ENCODE assay signal across 25 cellular contexts in genomic region chr6:306641-307061, GRCh38. TPM values are rescaled to one million over a fixed set of nuclear protein-coding genes. Genes with fewer than 3 reads are reported as not detected.
DNase-seq lines count a peak whose midpoint lies in the region; ATAC-seq, FAIRE-seq and TF ChIP-seq lines count a peak whose summit lies in the region.
"Had no signal": no experiment of that assay in that cellular context is flagged by ENCODE, and none has a peak within 500 bp of the region (broad histone marks: within the 10 kb centered on the region; RNA-seq: fewer than 3 reads in every experiment).

No MANE protein-coding gene starts in this region.

- no peak overlapping the region for H3K4me3 ChIP-seq in K562
- no peak overlapping the region for H3K4me3 ChIP-seq in small intestine (ENCODE audit: low read depth in 1 of 2, low read length in 2 of 2)

- POLR2A ChIA-PET in K562 (lab: Yijun Ruan, JAX): interaction anchor here (0.6 to 1.7 kb wide), 4 partner anchors 9 to 89 kb away, joined by 3 to 5 read pairs (median 4); no protein-coding TSS in a partner anchor

- 26% methylated on average over 8 of the region's 8 CpGs for WGBS in K562 (ENCODE audit: insufficient coverage, low coverage, missing lambda C conversion rate)
- 50 to 77% (median 60%) methylated on average over 8 of the region's 8 CpGs for WGBS in small intestine, 3 donors

- H3K36me3 Mint-ChIP-seq in progenitor cell of endocrine pancreas (ENCODE audit: insufficient read depth): peaks cover 4% of the 10 kb centered on the region

- H3K4me1 ChIP-seq in K562 (replicated peaks in 1 of 2; ENCODE audit: control insufficient read depth in 2 of 2, insufficient read depth in 2 of 2, low read length in 2 of 2) (peaks cover 6 to 9% of the 10 kb centered on the region in 2 experiments; a peak in 4 of 5 replicates), small intestine (ENCODE audit: control insufficient read depth in 2 of 2, insufficient read depth in 1 of 2, low read depth in 1 of 2, low read length in 1 of 2) (peaks cover 0 to 5% of the 10 kb centered on the region in 2 donors)

- no peaks in the 10 kb centered on the region for H3K36me3 ChIP-seq in K562 (ENCODE audit: control insufficient read depth, insufficient read depth, low read length)
- no peaks in the 10 kb centered on the region for H3K36me3 ChIP-seq in small intestine (ENCODE audit: control insufficient read depth in 2 of 2, insufficient read depth in 2 of 2, low read length in 2 of 2)
- H3K36me3 ChIP-seq: brain microvascular endothelial cell had no signal

- intact Hi-C loops in K562 (cut with micrococcal nuclease): no loop called here

- DNase-seq in K562 (ENCODE audit: extremely low read depth in 1 of 4, low spot score in 3 of 4): peak in 1 of 4 experiments; percentile 18
- DNase-seq in islet precursor cell: peak; percentile 47
- peak; percentile 91 for DNase-seq in small intestine
- DNase-seq in RKO (ENCODE audit: low spot score): no peak
- DNase-seq in progenitor cell of endocrine pancreas (ENCODE audit: low spot score, unreplicated experiment): no peak
- DNase-seq: activated B cell treated with CpG ODN at 0.5 μM for 24 hours; activated CD4-positive, alpha-beta T cell treated with anti-CD3 and anti-CD28 coated beads, Interleukin-2, amount 50 U/mL, for 1 hour; activated naive CD4-positive, alpha-beta T cell treated with Interleukin-2 at 50 U/mL for 16 hours; activated T-cell treated with anti-CD3 and anti-CD28 coated beads, Interleukin-2, amount 50 U/mL, for 72 hours; brain microvascular endothelial cell; DMS53; IMR-90; kidney glomerular epithelial cell; NCI-H1092; NCI-H187; NCI-H2171 treated with DMSO at 0.1 percent for 48 hours; NCI-H510A treated with DMSO at 0.1 percent for 48 hours; T-cell had no signal

- TF ChIP-seq EP300 in K562 (IDR thresholded peaks at IDR 0.05; ENCODE audit: low read length): no peak

- peaks cover 3% of the 10 kb centered on the region; the same call in 1 of the 2 replicates for H4K20me1 ChIP-seq in K562 (replicated peaks; ENCODE audit: control insufficient read depth, insufficient read depth, low read length)

- H3K9me1 ChIP-seq in K562 (ENCODE audit: control insufficient read depth, insufficient read depth, low read length): no peaks in the 10 kb centered on the region

- no peaks in the 10 kb centered on the region for H3K27me3 Mint-ChIP-seq in progenitor cell of endocrine pancreas
- H3K27me3 Mint-ChIP-seq: activated B cell treated with CpG ODN at 0.5 μM for 24 hours, B cell, T-cell, type B pancreatic cell had no signal

- H2AFZ ChIP-seq in K562 (ENCODE audit: low read depth, low read length): no peak overlapping the region

- no peak overlapping the region for H3K9ac ChIP-seq in K562 (ENCODE audit: insufficient read depth in 1 of 2, low read depth in 2 of 2, low read length in 2 of 2)

- H3K9me3 Mint-ChIP-seq in progenitor cell of endocrine pancreas (ENCODE audit: low read depth): peaks cover 12% of the 10 kb centered on the region
- H3K9me3 Mint-ChIP-seq: activated T-cell treated with anti-CD3 and anti-CD28 coated beads, Interleukin-2, amount 50 U/mL, for 72 hours; T-cell; type B pancreatic cell had no signal

- H3K9me3 ChIP-seq in K562 (replicated peaks; ENCODE audit: control insufficient read depth, insufficient read depth, low read depth, low read length) (no peaks in the 10 kb centered on the region), small intestine (ENCODE audit: control insufficient read depth, low read depth) (no peaks in the 10 kb centered on the region)

- no peak overlapping the region for H3K4me2 ChIP-seq in K562 (ENCODE audit: insufficient read depth, low read length)

- TF ChIP-seq CTCF in K562 (IDR thresholded peaks at IDR 0.05 in 2 of 3, conservative IDR thresholded peaks at IDR 0.05 in 1 of 3; ENCODE audit: insufficient read depth in 2 of 3, low read depth in 1 of 3, low read length in 3 of 3) (no peak), progenitor cell of endocrine pancreas (IDR thresholded peaks at IDR 0.05; ENCODE audit: unreplicated experiment) (no peak)

- H3K4me1 Mint-ChIP-seq in progenitor cell of endocrine pancreas (ENCODE audit: low read depth): no peaks in the 10 kb centered on the region

- peaks cover 0 to 29% of the 10 kb centered on the region in 2 experiments; a peak in 3 of 5 replicates for H3K27me3 ChIP-seq in K562 (ENCODE audit: control insufficient read depth in 2 of 2, insufficient read depth in 2 of 2, low read length in 2 of 2)
- no peaks in the 10 kb centered on the region for H3K27me3 ChIP-seq in small intestine (ENCODE audit: control insufficient read depth in 2 of 2, insufficient read depth in 2 of 2, low read length in 2 of 2)
- H3K27me3 ChIP-seq: brain microvascular endothelial cell had no signal

- H3K4me3 Mint-ChIP-seq in progenitor cell of endocrine pancreas (ENCODE audit: low read depth): no peak overlapping the region
- H3K4me3 Mint-ChIP-seq: activated B cell treated with CpG ODN at 0.5 μM for 24 hours; activated T-cell treated with anti-CD3 and anti-CD28 coated beads, Interleukin-2, amount 50 U/mL, for 72 hours; B cell; T-cell; type B pancreatic cell had no signal

- FAIRE-seq in K562 (lab: Jason Lieb, UNC): no peak
- no peak for FAIRE-seq in small intestine (lab: Jason Lieb, UNC)
- FAIRE-seq: G401.6, H54 had no signal

- in situ Hi-C loops in GM18951 (cut with MboI; ENCODE audit: low sequenced_read_pairs, unreplicated experiment) (no loop called here), K562 (cut with MboI) (no loop called here)

- TF ChIP-seq POLR2A in GM18951 (IDR thresholded peaks at IDR 0.05; ENCODE audit: extremely low read depth, insufficient read depth, insufficient read length): peak; percentile 28
- TF ChIP-seq POLR2A in K562 (conservative IDR thresholded peaks at IDR 0.05): no peak

- no peak overlapping the region for H3K27ac Mint-ChIP-seq in progenitor cell of endocrine pancreas
- H3K27ac Mint-ChIP-seq: activated B cell treated with CpG ODN at 0.5 μM for 24 hours; activated T-cell treated with anti-CD3 and anti-CD28 coated beads, Interleukin-2, amount 50 U/mL, for 72 hours; B cell; T-cell; type B pancreatic cell had no signal

- no TSS peak for BruUV-seq in K562 (replicated peaks; lab: Mats Ljungman, UMichigan)

- H3K27ac ChIP-seq in K562 (ENCODE audit: extremely low read depth, low read depth, low read length) (no peak overlapping the region), small intestine (ENCODE audit: low read depth in 1 of 2, low read length in 1 of 2) (peak overlapping the region in 1 of 2 donors; percentile 65)
- H3K27ac ChIP-seq: brain microvascular endothelial cell had no signal

- ATAC-seq in K562: 0 out of 3 replicates have a peak, but pooled peaks have one; percentile 13
- ATAC-seq in HG03135 (IDR thresholded peaks at IDR 0.05; ENCODE audit: unreplicated experiment): no peak
- no peak for ATAC-seq in GM19463 (IDR thresholded peaks at IDR 0.05; ENCODE audit: unreplicated experiment)
- ATAC-seq: activated T-cell treated with anti-CD3 and anti-CD28 coated beads, Interleukin-2, amount 50 U/mL, for 72 hours; T-cell had no signal

- CTCF ChIA-PET in K562 (lab: Yijun Ruan, JAX; ENCODE audit: low intra/inter-chr PET ratio): no interaction called here

- TF ChIP-seq RAD21 in K562 (CRISPR knock-in tag; conservative IDR thresholded peaks at IDR 0.05 in 1 of 2, IDR thresholded peaks at IDR 0.05 in 1 of 2): no peak

- no peaks in the 10 kb centered on the region for H3K79me2 ChIP-seq in K562 (ENCODE audit: control insufficient read depth, insufficient read depth, low read length)

TF ChIP-seq in K562, 482 proteins besides CTCF, POLR2A, EP300 and RAD21 (continues in another document):
- TF ChIP-seq IRF2 (CRISPR knock-in tag; IDR thresholded peaks at IDR 0.05) (no peak), TRIM24 (IDR thresholded peaks at IDR 0.05) (0 out of 4 replicates have a peak, but pooled peaks of 1 of the 2 experiments have one; percentile 16), TBL1XR1 (IDR thresholded peaks at IDR 0.05; ENCODE audit: low read length in 2 of 2) (no peak), TCF7L2 (IDR thresholded peaks at IDR 0.05; ENCODE audit: low read depth, low read length) (no peak), NCOR1 (IDR thresholded peaks at IDR 0.05) (0 out of 2 replicates have a peak, but pooled peaks have one; percentile 12), TAL1 (IDR thresholded peaks at IDR 0.05) (peak; percentile 37; the same call in 1 of the 2 replicates), ZNF57 (CRISPR knock-in tag; IDR thresholded peaks at IDR 0.05) (no peak), KLF16 (IDR thresholded peaks at IDR 0.05) (0 out of 2 replicates have a peak, but pooled peaks have one; percentile 10), MAX (CRISPR knock-in tag; IDR thresholded peaks at IDR 0.05) (peak; percentile 34; the same call in 1 of the 2 replicates), ARID1B (IDR thresholded peaks at IDR 0.05) (peak; percentile 36), TCF3 (CRISPR knock-in tag; IDR thresholded peaks at IDR 0.05) (0 out of 2 replicates have a peak, but pooled peaks have one; percentile 40), SAFB2 (IDR thresholded peaks at IDR 0.05; ENCODE audit: borderline replicate concordance, low read depth, low read length, severe bottlenecking) (no peak), CBFA2T3 (IDR thresholded peaks at IDR 0.05) (peak; percentile 60)

RNA-seq across cellular contexts. Expression of gene DUSP22, which starts 14.4 kb away (rescaled TPM):
- 24.8 and 31.0 TPM in 2 replicates for total RNA-seq in K562 (2011; cell fraction: chromatin; rRNA removed; ENCODE audit: low replicate concordance)
- total RNA-seq in K562 (2011; cell fraction: nucleolus; rRNA removed): 15.9 and 18.3 TPM in 2 replicates
- total RNA-seq in K562 (2011; cell fraction: nucleoplasm; rRNA removed): 24.7 and 35.4 TPM in 2 replicates
- 11.8 and 14.0 TPM in 2 replicates for total RNA-seq in K562 (2014; rRNA removed)
- total RNA-seq in K562 (2014; rRNA removed; fragmentation: Illumina TruSeq; extraction: Trizol): 10.3 and 12.3 TPM in 2 replicates
- total RNA-seq in K562 (2015; rRNA removed; fragmentation: Illumina TruSeq; extraction: Trizol): 10.0 TPM in 2 replicates
- 19.4 TPM in 2 replicates for total RNA-seq in K562 (2021)
- polyA plus RNA-seq in K562 (2011; rRNA removed): 10.4 and 14.3 TPM in 2 replicates
- 9.5 and 14.9 TPM in 2 replicates for polyA plus RNA-seq in K562 (2011; cell fraction: cytosol; rRNA removed)
- 50.7 and 53.8 TPM in 2 replicates for polyA plus RNA-seq in K562 (2011; cell fraction: nucleus; rRNA removed)
- 16.9 and 37.3 TPM in 2 replicates for polyA plus RNA-seq in K562 (2012)
- 13.8 and 14.4 TPM in 2 replicates for polyA plus RNA-seq in K562 (2014; fragmentation: Illumina TruSeq; extraction: Trizol)
- 1 to 10 TPM; 9.3 to 9.6 TPM for polyA plus RNA-seq in K562 (2014; fragmentation: Nextera tagmentation; extraction: Ambion mirVana)
- 14.7 and 17.5 TPM in 2 replicates for polyA plus RNA-seq in K562 (2014; rRNA removed)
- polyA minus RNA-seq in K562 (2011; rRNA and poly(A)+ RNA removed): 7.9 and 8.9 TPM in 2 replicates
- polyA minus RNA-seq in K562 (2011; cell fraction: cytosol; rRNA and poly(A)+ RNA removed): 5.4 and 9.0 TPM in 2 replicates
- polyA minus RNA-seq in K562 (2011; cell fraction: nucleus; rRNA and poly(A)+ RNA removed): 10.0 and 16.2 TPM in 2 replicates
- 10 to 100 TPM; 28.2 to 40.0 (median 30.0) TPM for polyA plus RNA-seq in small intestine
- 39.0 and 40.4 TPM in 2 replicates for total RNA-seq in progenitor cell of endocrine pancreas

Comparison
In these comparisons a context has a peak if more than half of its experiments do, and no peak if none do; other contexts are left out.
1. DNase-seq: peak in islet precursor cell (single experiment) and small intestine (single experiment); none in RKO (single experiment) and progenitor cell of endocrine pancreas (single experiment).